ENCODE assay signal across 21 cellular contexts in the genomic region with DNA sequence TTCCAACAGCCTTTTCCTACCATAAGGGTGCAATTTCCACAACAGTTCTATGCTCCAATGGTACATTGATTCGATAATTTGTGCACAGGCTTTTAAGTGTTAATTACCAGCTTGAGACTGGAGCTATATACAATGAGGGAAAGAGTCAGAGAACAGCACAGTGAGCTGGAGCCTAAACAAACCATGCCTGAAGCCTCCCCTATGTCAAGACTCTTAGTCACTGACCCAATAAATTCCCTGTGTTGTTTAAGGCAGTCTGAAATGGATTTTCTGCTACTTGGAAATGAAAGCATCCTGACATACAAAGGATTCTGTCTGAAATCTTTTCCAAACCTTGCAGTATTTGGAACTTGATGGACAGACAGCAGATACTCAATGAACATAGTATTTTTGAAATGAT.
"Had no signal": no experiment of that assay in that cellular context is flagged by ENCODE, and none has a peak within 500 bp of the region (broad histone marks: within the 10 kb centered on the region; RNA-seq: fewer than 3 reads in every experiment).

No MANE protein-coding gene starts in this region.

- H3K36me3 ChIP-seq: breast epithelium, esophagus squamous epithelium, tibial artery had no signal

- DNase-seq: activated CD4-positive, alpha-beta T cell treated with anti-CD3 and anti-CD28 coated beads, Interleukin-2, amount 50 U/mL, for 48 hours; activated gamma-delta T cell treated with Interleukin-2 at 50 U/mL for 16 hours; activated naive CD8-positive, alpha-beta T cell treated with anti-CD3 and anti-CD28 coated beads, Interleukin-2, amount 10 ng/mL, durations not matched to agents 7 days and 5 days; amygdala; cerebellar nuclear complex; effector CD8-positive, alpha-beta T cell; esophagus squamous epithelium; hypothalamus; kidney; midbrain; nephron progenitor cell; nucleus accumbens; posterior cingulate gyrus; stimulated activated CD4-positive, alpha-beta T cell treated with anti-CD3 and anti-CD28 coated beads, Interleukin-2, amount 100 ng/mL, for 24 hours; stimulated activated naive CD8-positive, alpha-beta T cell treated with anti-CD3 and anti-CD28 coated beads, Interleukin-15, Interleukin-2, amounts not matched to agents 100 U/mL and 50 U/mL, for 24 hours; substantia nigra; SW 1271; tibial artery had no signal

- H3K9me3 ChIP-seq: breast epithelium, esophagus squamous epithelium, tibial artery had no signal

- H3K27me3 ChIP-seq: breast epithelium, esophagus squamous epithelium, tibial artery had no signal

- H3K4me3 ChIP-seq: breast epithelium, esophagus squamous epithelium, lung, tibial artery had no signal

- ATAC-seq: left lobe of liver; stimulated activated naive CD8-positive, alpha-beta T cell treated with anti-CD3 and anti-CD28 coated beads, Interleukin-15, Interleukin-2, amounts not matched to agents 100 U/mL and 50 U/mL, for 24 hours had no signal

- H3K27ac ChIP-seq: breast epithelium, esophagus squamous epithelium, tibial artery had no signal

- H3K4me1 ChIP-seq: breast epithelium, tibial artery had no signal
